ENCODE assay signal across 8 cellular contexts in the genomic region with DNA sequence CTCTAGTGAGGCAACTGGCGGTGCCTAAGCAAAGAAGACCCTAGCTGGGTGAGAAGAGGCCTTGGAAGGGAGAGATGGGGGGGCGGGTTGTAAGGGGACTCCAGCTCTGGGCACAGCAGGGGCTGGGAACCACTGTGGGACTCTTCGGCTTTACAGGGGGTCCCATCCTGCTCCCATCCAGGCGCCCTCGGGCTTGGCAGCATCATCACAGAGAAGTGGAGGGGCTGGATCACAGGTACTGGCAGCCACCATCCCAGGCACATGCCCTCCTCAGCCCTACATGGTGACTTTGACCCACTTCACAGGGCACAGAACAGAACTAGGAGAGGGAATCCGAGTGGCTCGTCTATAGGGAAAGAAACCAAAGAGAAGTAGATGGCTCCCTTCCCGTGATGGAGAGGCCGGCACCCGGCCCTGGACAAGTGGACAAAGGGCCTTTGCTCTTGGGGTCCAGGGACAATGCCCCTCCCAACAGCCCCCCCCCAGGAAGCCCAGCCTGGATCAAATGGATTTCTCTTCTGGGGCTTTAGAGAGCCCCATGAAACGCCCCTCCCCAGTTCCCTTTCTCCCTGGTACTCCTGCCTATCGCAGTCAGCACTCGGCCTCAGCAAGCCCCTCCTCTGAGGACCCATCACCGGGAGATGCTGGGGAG. TPM values are rescaled to one million over a fixed set of nuclear protein-coding genes. Genes with fewer than 3 reads are reported as not detected.
DNase-seq lines count a peak whose midpoint lies in the region; ATAC-seq, FAIRE-seq and TF ChIP-seq lines count a peak whose summit lies in the region.

No MANE protein-coding gene starts in this region.

- peak overlapping the region in 1 of 2 experiments; percentile 93; a peak in 2 of 4 replicates for H3K9ac ChIP-seq in K562 (ENCODE audit: insufficient read depth in 1 of 2, low read depth in 2 of 2, low read length in 2 of 2)

- no TSS peak for BruUV-seq in K562 (replicated peaks; lab: Mats Ljungman, UMichigan)

- no peaks in the 10 kb centered on the region for H3K9me1 ChIP-seq in K562 (ENCODE audit: control insufficient read depth, insufficient read depth, low read length)

- ATAC-seq in Right ventricle myocardium inferior = no peak
- no peak for ATAC-seq in K562

- no peak for DNase-seq in cardiac muscle cell (ENCODE audit: low read depth in 1 of 2, low spot score in 1 of 2)
- DNase-seq in Right ventricle myocardium inferior (ENCODE audit: missing footprints) = no peak
- no peak for DNase-seq in K562 (ENCODE audit: extremely low read depth in 1 of 4, low spot score in 3 of 4)
- peak in 1 of 2 donors; percentile 39 for DNase-seq in uterus
- no peak for DNase-seq in hippocampal formation (lab: John Stamatoyannopoulos, UW)
- no peak for DNase-seq in A172 (ENCODE audit: low spot score)
- no peak for DNase-seq in NCI-H146 treated with DMSO at 0.1 percent for 48 hours (lab: John Stamatoyannopoulos, UW; ENCODE audit: unreplicated experiment)

- H3K4me3 ChIP-seq in cardiac muscle cell (peak overlapping the region; percentile 92), K562 (peak overlapping the region; percentile 57), mesodermal cell (ENCODE audit: extremely low read depth, insufficient read depth, low read length, poor library complexity, severe bottlenecking) (peak overlapping the region; percentile 92), uterus (peak overlapping the region; percentile 46 to 98)

- H3K27me3 ChIP-seq in cardiac muscle cell (no peaks in the 10 kb centered on the region), K562 (ENCODE audit: control insufficient read depth in 2 of 2, insufficient read depth in 2 of 2, low read length in 2 of 2) (no peaks in the 10 kb centered on the region), uterus (no peaks in the 10 kb centered on the region)

- peaks cover 9% of the 10 kb centered on the region for H3K4me1 ChIP-seq in cardiac muscle cell (ENCODE audit: low read depth)
- H3K4me1 ChIP-seq in K562 (replicated peaks in 1 of 2; ENCODE audit: control insufficient read depth in 2 of 2, insufficient read depth in 2 of 2, low read length in 2 of 2) = peaks cover 23 to 46% of the 10 kb centered on the region in 2 experiments
- H3K4me1 ChIP-seq in mesodermal cell (ENCODE audit: control insufficient read depth, insufficient read depth, low read length, poor library complexity, severe bottlenecking) = peaks cover 55% of the 10 kb centered on the region
- peaks cover 16 to 26% of the 10 kb centered on the region in 2 donors for H3K4me1 ChIP-seq in uterus

- TF ChIP-seq RAD21 in K562 (CRISPR knock-in tag; conservative IDR thresholded peaks at IDR 0.05 in 1 of 2, IDR thresholded peaks at IDR 0.05 in 1 of 2) = no peak

- intact Hi-C loops in Right ventricle myocardium inferior (cut with DNase I) = loop anchor here (2.0 kb wide), 1 partner anchor 83 kb away; no protein-coding TSS in a partner anchor
- intact Hi-C loops in K562 (cut with micrococcal nuclease) = no loop called here
- intact Hi-C loops in uterus (cut with DNase I; ENCODE audit: low total_unique reads) = loop anchor here (5.0 kb wide), 1 partner anchor 82 kb away; no protein-coding TSS in a partner anchor

- in situ Hi-C loops in K562 (cut with MboI) = no loop called here

- TF ChIP-seq EP300 in K562 (IDR thresholded peaks at IDR 0.05; ENCODE audit: low read length) = no peak

- TF ChIP-seq POLR2A in K562 (conservative IDR thresholded peaks at IDR 0.05) (no peak), uterus (IDR thresholded peaks at IDR 0.05) (no peak)

- peaks cover 18% of the 10 kb centered on the region for H3K79me2 ChIP-seq in K562 (ENCODE audit: control insufficient read depth, insufficient read depth, low read length)

- H2AFZ ChIP-seq in K562 (ENCODE audit: low read depth, low read length) = no peak overlapping the region

- POLR2A ChIA-PET in K562 (lab: Yijun Ruan, JAX) = interaction anchor here (0.7 to 1.9 kb wide), 6 partner anchors 9 to 638 kb away, joined by 3 to 8 read pairs (median 4); no protein-coding TSS in a partner anchor

- no peak for FAIRE-seq in K562 (lab: Jason Lieb, UNC)

- no peaks in the 10 kb centered on the region for H3K36me3 ChIP-seq in cardiac muscle cell
- no peaks in the 10 kb centered on the region for H3K36me3 ChIP-seq in K562 (ENCODE audit: control insufficient read depth, insufficient read depth, low read length)
- peaks cover 14% of the 10 kb centered on the region for H3K36me3 ChIP-seq in mesodermal cell (ENCODE audit: control insufficient read depth, insufficient read depth, low read length)
- no peaks in the 10 kb centered on the region for H3K36me3 ChIP-seq in uterus

- WGBS in K562 (ENCODE audit: insufficient coverage, low coverage, missing lambda C conversion rate) = 56% methylated on average over 13 of the region's 14 CpGs
- 50 to 59% methylated on average over 10 to 13 of the region's 14 CpGs for WGBS in mesodermal cell (ENCODE audit: insufficient coverage in 2 of 2), 2 experiments

- TF ChIP-seq CTCF in cardiac muscle cell (IDR thresholded peaks at IDR 0.05; ENCODE audit: low read depth, low read length) (no peak), K562 (IDR thresholded peaks at IDR 0.05 in 2 of 3, conservative IDR thresholded peaks at IDR 0.05 in 1 of 3; ENCODE audit: insufficient read depth in 2 of 3, low read depth in 1 of 3, low read length in 3 of 3) (no peak), uterus (IDR thresholded peaks at IDR 0.05) (no peak)

- H3K27ac ChIP-seq in cardiac muscle cell (no peak overlapping the region), K562 (ENCODE audit: extremely low read depth, low read depth, low read length) (no peak overlapping the region), mesodermal cell (ENCODE audit: low read depth, low read length, severe bottlenecking) (no peak overlapping the region), uterus (peak overlapping the region; percentile 88 to 91)

- no peaks in the 10 kb centered on the region for H3K9me3 ChIP-seq in cardiac muscle cell (ENCODE audit: low read depth)
- no peaks in the 10 kb centered on the region for H3K9me3 ChIP-seq in K562 (replicated peaks; ENCODE audit: control insufficient read depth, insufficient read depth, low read depth, low read length)
- H3K9me3 ChIP-seq in mesodermal cell (ENCODE audit: control insufficient read depth, low read length) = no peaks in the 10 kb centered on the region
- no peaks in the 10 kb centered on the region for H3K9me3 ChIP-seq in uterus

- peak overlapping the region; percentile 98 for H3K4me2 ChIP-seq in K562 (ENCODE audit: insufficient read depth, low read length)

- CTCF ChIA-PET in K562 (lab: Yijun Ruan, JAX; ENCODE audit: low intra/inter-chr PET ratio) = no interaction called here

- peaks cover 19% of the 10 kb centered on the region for H4K20me1 ChIP-seq in K562 (replicated peaks; ENCODE audit: control insufficient read depth, insufficient read depth, low read length)

TF ChIP-seq in K562, 482 proteins besides CTCF, POLR2A, EP300 and RAD21 (continues in another document):
- 0 out of 2 replicates have a peak, but pooled peaks have one; percentile 21 for TF ChIP-seq ZBTB7A (IDR thresholded peaks at IDR 0.05; ENCODE audit: borderline replicate concordance, control insufficient read depth, low read depth, low read length)
- TF ChIP-seq, protein P1, sequence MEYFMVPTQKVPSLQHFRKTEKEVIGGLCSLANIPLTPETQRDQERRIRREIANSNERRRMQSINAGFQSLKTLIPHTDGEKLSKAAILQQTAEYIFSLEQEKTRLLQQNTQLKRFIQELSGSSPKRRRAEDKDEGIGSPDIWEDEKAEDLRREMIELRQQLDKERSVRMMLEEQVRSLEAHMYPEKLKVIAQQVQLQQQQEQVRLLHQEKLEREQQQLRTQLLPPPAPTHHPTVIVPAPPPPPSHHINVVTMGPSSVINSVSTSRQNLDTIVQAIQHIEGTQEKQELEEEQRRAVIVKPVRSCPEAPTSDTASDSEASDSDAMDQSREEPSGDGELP (CRISPR knock-in tag; IDR thresholded peaks at IDR 0.05; ENCODE audit: borderline replicate concordance) = 0 out of 2 replicates have a peak, but pooled peaks have one; percentile 8
- TF ChIP-seq PRMT5 (CRISPR knock-in tag; IDR thresholded peaks at IDR 0.05) = 0 out of 2 replicates have a peak, but pooled peaks have one; percentile 24
- TF ChIP-seq SIN3B (IDR thresholded peaks at IDR 0.05; ENCODE audit: low read depth) = no peak
- TF ChIP-seq, protein P2, sequence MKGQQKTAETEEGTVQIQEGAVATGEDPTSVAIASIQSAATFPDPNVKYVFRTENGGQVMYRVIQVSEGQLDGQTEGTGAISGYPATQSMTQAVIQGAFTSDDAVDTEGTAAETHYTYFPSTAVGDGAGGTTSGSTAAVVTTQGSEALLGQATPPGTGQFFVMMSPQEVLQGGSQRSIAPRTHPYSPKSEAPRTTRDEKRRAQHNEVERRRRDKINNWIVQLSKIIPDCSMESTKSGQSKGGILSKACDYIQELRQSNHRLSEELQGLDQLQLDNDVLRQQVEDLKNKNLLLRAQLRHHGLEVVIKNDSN (CRISPR knock-in tag; IDR thresholded peaks at IDR 0.05) = 0 out of 2 replicates have a peak, but pooled peaks have one; percentile 25

RNA-seq across cellular contexts. Expression of a gene that starts 54.0 kb away (rescaled TPM):
- 43.8 and 59.1 TPM in 2 replicates for total RNA-seq in cardiac muscle cell
- polyA plus RNA-seq in cardiac muscle cell = 42.4 and 57.8 TPM in 2 replicates
- total RNA-seq in Right ventricle myocardium inferior = 49.3 TPM
- 46.9 and 72.4 TPM in 2 replicates for total RNA-seq in K562 (2011; cell fraction: chromatin; rRNA removed; ENCODE audit: low replicate concordance)
- total RNA-seq in K562 (2011; cell fraction: nucleolus; rRNA removed) = 41.5 and 47.5 TPM in 2 replicates
- 38.9 and 42.0 TPM in 2 replicates for total RNA-seq in K562 (2011; cell fraction: nucleoplasm; rRNA removed)
- total RNA-seq in K562 (2014; rRNA removed) = 18.8 and 21.3 TPM in 2 replicates
- total RNA-seq in K562 (2014; rRNA removed; fragmentation: Illumina TruSeq; extraction: Trizol) = 11.0 and 14.5 TPM in 2 replicates
- 5.3 and 6.9 TPM in 2 replicates for total RNA-seq in K562 (2015; rRNA removed; fragmentation: Illumina TruSeq; extraction: Trizol)
- 31.6 and 34.8 TPM in 2 replicates for total RNA-seq in K562 (2021)
- polyA plus RNA-seq in K562 (2011; rRNA removed) = 10.3 and 26.8 TPM in 2 replicates
- polyA plus RNA-seq in K562 (2011; cell fraction: cytosol; rRNA removed) = 5.5 and 9.8 TPM in 2 replicates
- polyA plus RNA-seq in K562 (2011; cell fraction: nucleus; rRNA removed) = 12.7 and 17.7 TPM in 2 replicates
- polyA plus RNA-seq in K562 (2012) = 20.2 and 46.9 TPM in 2 replicates
- 29.7 and 30.8 TPM in 2 replicates for polyA plus RNA-seq in K562 (2014; fragmentation: Illumina TruSeq; extraction: Trizol)
- polyA plus RNA-seq in K562 (2014; fragmentation: Nextera tagmentation; extraction: Ambion mirVana) = under 1 TPM; 0.56 to 0.61 TPM
- polyA plus RNA-seq in K562 (2014; rRNA removed) = 10.1 and 12.1 TPM in 2 replicates
- 9.1 and 14.0 TPM in 2 replicates for polyA minus RNA-seq in K562 (2011; rRNA and poly(A)+ RNA removed)
- 9.9 and 13.4 TPM in 2 replicates for polyA minus RNA-seq in K562 (2011; cell fraction: cytosol; rRNA and poly(A)+ RNA removed)
- polyA minus RNA-seq in K562 (2011; cell fraction: nucleus; rRNA and poly(A)+ RNA removed) = 9.1 and 11.0 TPM in 2 replicates
- 279 TPM for polyA plus RNA-seq in mesodermal cell (2013, experiment 1 of 2)
- polyA plus RNA-seq in mesodermal cell (2013, experiment 2 of 2) = 263 TPM
- total RNA-seq in uterus = 100 to 1,000 TPM in 1 of 4 donors, 10 to 100 TPM in 3; 45.6 to 175 (median 59.1) TPM
- 65.8 and 66.3 TPM in 2 replicates for total RNA-seq in A172 (2014; rRNA removed; shearing (Covaris generic))

Comparison
In these comparisons a context has a peak if more than half of its experiments do, and no peak if none do; other contexts are left out.
1. H3K27ac ChIP-seq: peak in uterus (2 of 2); none in cardiac muscle cell (single experiment), K562 (single experiment) and mesodermal cell (single experiment).
2. Peak in every context shown above with its lines, with median percentiles within 50 percentile points of each other: H3K4me3 ChIP-seq.